In the genomic region with DNA sequence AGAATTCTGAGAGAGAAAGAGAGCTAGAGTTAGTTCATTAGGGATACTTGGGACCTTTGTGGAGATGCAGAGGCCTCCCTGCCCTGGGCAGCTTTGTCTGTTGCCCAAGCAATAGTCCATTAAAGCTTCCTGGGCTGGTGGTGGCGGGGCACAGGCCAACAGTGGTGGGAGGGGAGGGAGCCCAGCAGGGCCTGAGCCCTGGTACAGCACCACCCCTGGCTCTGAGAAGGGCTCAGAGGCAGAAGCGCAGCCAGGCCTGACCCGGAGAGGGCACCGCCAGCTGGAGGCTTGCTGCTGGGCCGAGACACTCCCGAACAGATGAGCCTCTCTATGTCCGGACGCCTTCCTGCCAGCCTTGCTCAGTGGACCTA, we compare ENCODE assay signal across 9 cellular contexts.
DNase-seq lines count a peak whose midpoint lies in the region; ATAC-seq and TF ChIP-seq lines count a peak whose summit lies in the region.
"Had no signal": no experiment of that assay in that cellular context is flagged by ENCODE, and none has a peak within 500 bp of the region (broad histone marks: within the 10 kb centered on the region; RNA-seq: fewer than 3 reads in every experiment).

No MANE protein-coding gene starts in this region.

- TF ChIP-seq CTCF in colonic mucosa (IDR thresholded peaks at IDR 0.05) (no peak), lower lobe of right lung (IDR thresholded peaks at IDR 0.05) (no peak)

- peak overlapping the region; percentile 43; the same call in 1 of the 2 replicates for H3K4me3 ChIP-seq in HUES64 (ENCODE audit: low read length)
- H3K4me3 ChIP-seq in colonic mucosa, result peak overlapping the region; percentile 1
- peak overlapping the region; percentile 32 for H3K4me3 ChIP-seq in lower lobe of right lung

- H3K27me3 Mint-ChIP-seq in stimulated activated memory B cell treated with anti-CD40 and anti-IgM and Interleukin-4, amounts not matched to agents 10 μg/mL and 1 μg/mL and 100 μg/mL, for 72 hours, result peaks cover 9% of the 10 kb centered on the region

- H3K27me3 ChIP-seq in HUES64 (ENCODE audit: insufficient read depth, low read length) (peaks cover 29% of the 10 kb centered on the region), colonic mucosa (no peaks in the 10 kb centered on the region), lower lobe of right lung (ENCODE audit: low read depth) (no peaks in the 10 kb centered on the region)

- H3K4me1 ChIP-seq in HUES64 (ENCODE audit: insufficient read depth, low read length) (peaks cover 19% of the 10 kb centered on the region; the same call in 1 of the 2 replicates), colonic mucosa (no peaks in the 10 kb centered on the region), lower lobe of right lung (peaks cover 13% of the 10 kb centered on the region)

- peak overlapping the region; percentile 26 for H3K4me3 Mint-ChIP-seq in stimulated activated memory B cell treated with anti-CD40 and anti-IgM and Interleukin-4, amounts not matched to agents 10 μg/mL and 1 μg/mL and 100 μg/mL, for 72 hours

- H3K9ac ChIP-seq in HUES64 (ENCODE audit: low read depth, low read length), result no peak overlapping the region
- peak overlapping the region; percentile 50 to 51 for H3K9ac ChIP-seq in colonic mucosa (ENCODE audit: low read depth in 2 of 2, low read length in 2 of 2)

- no peaks in the 10 kb centered on the region for H3K9me3 Mint-ChIP-seq in stimulated activated memory B cell treated with anti-CD40 and anti-IgM and Interleukin-4, amounts not matched to agents 10 μg/mL and 1 μg/mL and 100 μg/mL, for 72 hours

- DNase-seq in colonic mucosa (no peak), lower lobe of right lung (no peak), NCI-H146 (lab: John Stamatoyannopoulos, UW) (no peak)
- DNase-seq: GF-D8 had no signal

- no peaks in the 10 kb centered on the region for H3K4me1 Mint-ChIP-seq in stimulated activated memory B cell treated with anti-CD40 and anti-IgM and Interleukin-4, amounts not matched to agents 10 μg/mL and 1 μg/mL and 100 μg/mL, for 72 hours

- no peaks in the 10 kb centered on the region for H3K36me3 Mint-ChIP-seq in stimulated activated memory B cell treated with anti-CD40 and anti-IgM and Interleukin-4, amounts not matched to agents 10 μg/mL and 1 μg/mL and 100 μg/mL, for 72 hours

- ATAC-seq in lower lobe of right lung, result peak; percentile 37 to 48
- no peak for ATAC-seq in stimulated activated memory B cell treated with anti-CD40 and anti-IgM and Interleukin-4, amounts not matched to agents 10 μg/mL and 1 μg/mL and 100 μg/mL, for 72 hours
- no peak for ATAC-seq in GM19395 (IDR thresholded peaks at IDR 0.05; ENCODE audit: unreplicated experiment)
- ATAC-seq in GM18858 (IDR thresholded peaks at IDR 0.05; ENCODE audit: unreplicated experiment), result no peak
- ATAC-seq in HG02798 (IDR thresholded peaks at IDR 0.05; ENCODE audit: poor library complexity, unreplicated experiment), result no peak

- no peaks in the 10 kb centered on the region for H3K36me3 ChIP-seq in HUES64 (ENCODE audit: insufficient read depth, low read length)
- no peaks in the 10 kb centered on the region for H3K36me3 ChIP-seq in colonic mucosa
- no peaks in the 10 kb centered on the region for H3K36me3 ChIP-seq in lower lobe of right lung

- H3K9me3 ChIP-seq in HUES64 (ENCODE audit: insufficient read depth, low read depth, low read length) (no peaks in the 10 kb centered on the region), colonic mucosa (no peaks in the 10 kb centered on the region), lower lobe of right lung (no peaks in the 10 kb centered on the region)

- intact Hi-C loops in colonic mucosa (cut with DNase I) (no loop called here), lower lobe of right lung (cut with DNase I) (no loop called here)

- 76% methylated on average over 8 of the region's 8 CpGs for WGBS in HUES64

- no peak overlapping the region for H3K27ac Mint-ChIP-seq in stimulated activated memory B cell treated with anti-CD40 and anti-IgM and Interleukin-4, amounts not matched to agents 10 μg/mL and 1 μg/mL and 100 μg/mL, for 72 hours

- no peak overlapping the region for H3K27ac ChIP-seq in HUES64 (ENCODE audit: low read depth, low read length)
- peak overlapping the region; percentile 68 for H3K27ac ChIP-seq in colonic mucosa
- peak overlapping the region; percentile 81 for H3K27ac ChIP-seq in lower lobe of right lung

Comparison
In these comparisons a context has a peak if more than half of its experiments do, and no peak if none do; other contexts are left out.
1. ATAC-seq: peak in lower lobe of right lung (2 of 2); none in stimulated activated memory B cell treated with anti-CD40 and anti-IgM and Interleukin-4, amounts not matched to agents 10 μg/mL and 1 μg/mL and 100 μg/mL, for 72 hours (single experiment), GM19395 (single experiment), GM18858 (single experiment) and HG02798 (single experiment).
2. Peak in every context shown above with its lines, with median percentiles within 50 percentile points of each other: H3K4me3 ChIP-seq.